Comparison of ENCODE assay signal across 8 cellular contexts in genomic region chr7:35800718-35801391, GRCh38. TPM values are rescaled to one million over a fixed set of nuclear protein-coding genes. Genes with fewer than 3 reads are reported as not detected.
DNase-seq lines count a peak whose midpoint lies in the region; ATAC-seq and TF ChIP-seq lines count a peak whose summit lies in the region.

SEPTIN7 (plus strand) TSS chr7:35801057; CDS start chr7:35801210, 153 bp downstream.

- CTCF ChIA-PET in SK-N-SH (lab: Yijun Ruan, JAX), result interaction anchor here (0.6 to 9.5 kb wide), 41 partner anchors 9 to 764 kb away, joined by 3 to 176 read pairs (median 6); partner anchors contain the start of gene HERPUD2

- no peaks in the 10 kb centered on the region for H3K27me3 ChIP-seq in SK-N-SH (ENCODE audit: insufficient read depth)
- H3K27me3 ChIP-seq in gastroesophageal sphincter, result no peaks in the 10 kb centered on the region

- peaks cover 13 to 23% of the 10 kb centered on the region in 2 experiments; a peak in 3 of 4 replicates for H3K4me1 ChIP-seq in SK-N-SH (ENCODE audit: control insufficient read depth in 1 of 2, insufficient read depth in 2 of 2, low read depth in 1 of 2, low read length in 1 of 2)
- peaks cover 0 to 49% (median 13%) of the 10 kb centered on the region in 3 donors for H3K4me1 ChIP-seq in gastroesophageal sphincter

- H3K79me2 ChIP-seq in SK-N-SH (ENCODE audit: insufficient read depth), result peaks cover 64% of the 10 kb centered on the region

- POLR2A ChIA-PET in SK-N-SH (lab: Yijun Ruan, JAX), result interaction anchor here (0.5 to 3.2 kb wide), 33 partner anchors 9 to 589 kb away, joined by 3 to 30 read pairs (median 4); partner anchors contain the start of genes ANLN and HERPUD2

- H3K27ac ChIP-seq in SK-N-SH (ENCODE audit: low read depth in 2 of 2, low read length in 1 of 2), result peak within 1 kb of the TSS; percentile 97 to 98
- peak within 1 kb of the TSS; percentile 95 to 100 (median 98) for H3K27ac ChIP-seq in gastroesophageal sphincter

- no peaks in the 10 kb centered on the region for H3K9me2 ChIP-seq in SK-N-SH

- no peaks in the 10 kb centered on the region for H3K9me3 ChIP-seq in SK-N-SH
- no peaks in the 10 kb centered on the region for H3K9me3 ChIP-seq in gastroesophageal sphincter

- peak; percentile 98 for DNase-seq in GM04504 (ENCODE audit: low read depth)
- DNase-seq in NCI-H1048 (lab: John Stamatoyannopoulos, UW), result peak; percentile 93
- DNase-seq in SK-N-SH, result peak; percentile 97
- DNase-seq in activated naive CD4-positive, alpha-beta T cell treated with anti-CD3 and anti-CD28 coated beads, Interleukin-2, amount 50 U/mL, for 16 hours, result peak; percentile 99
- peak; percentile 90 for DNase-seq in non-pigmented ciliary epithelial cell (ENCODE audit: low read depth)
- DNase-seq in superior temporal gyrus (ENCODE audit: extremely low spot score), result peak; percentile 98

- H3K36me3 ChIP-seq in SK-N-SH (replicated peaks in 1 of 2; ENCODE audit: control insufficient read depth in 1 of 2, insufficient read depth in 2 of 2, low read length in 1 of 2), result peaks cover 0 to 2% of the 10 kb centered on the region in 2 experiments
- H3K36me3 ChIP-seq in gastroesophageal sphincter, result no peaks in the 10 kb centered on the region

- WGBS in SK-N-SH (ENCODE audit: low lambda C conversion rate), result under 1% methylated on average over 48 of the region's 62 CpGs
- 0 to 1% methylated on average over 6 to 19 of the region's 62 CpGs for WGBS in gastroesophageal sphincter (ENCODE audit: low coverage in 1 of 2), 2 donors

- TF ChIP-seq EP300 in SK-N-SH (IDR thresholded peaks at IDR 0.05; ENCODE audit: borderline replicate concordance in 1 of 2, low read depth in 1 of 2, low read length in 1 of 2) (0 out of 4 replicates have a peak, but pooled peaks of 1 of the 2 experiments have one; percentile 24), gastroesophageal sphincter (IDR thresholded peaks at IDR 0.05) (no peak)

- no peak; the same call in 1 of the 2 replicates for TF ChIP-seq RAD21 in SK-N-SH (IDR thresholded peaks at IDR 0.05; ENCODE audit: low read length)

- H3F3A ChIP-seq in SK-N-SH (replicated peaks; ENCODE audit: insufficient read depth), result peaks cover 19% of the 10 kb centered on the region

- peak; percentile 77 to 79 for TF ChIP-seq POLR2A in gastroesophageal sphincter (IDR thresholded peaks at IDR 0.05)

- H3K9ac ChIP-seq in SK-N-SH, result peak within 1 kb of the TSS; percentile 91

- H2AFZ ChIP-seq in SK-N-SH (ENCODE audit: low read depth), result peak within 1 kb of the TSS; percentile 95

- ATAC-seq in HG02571 (IDR thresholded peaks at IDR 0.05; ENCODE audit: unreplicated experiment) (peak; percentile 85), gastroesophageal sphincter (peak; percentile 98)

- TF ChIP-seq CTCF in SK-N-SH (IDR thresholded peaks at IDR 0.05) (no peak), gastroesophageal sphincter (IDR thresholded peaks at IDR 0.05) (no peak)

- H3K4me3 ChIP-seq in SK-N-SH (ENCODE audit: low read depth in 2 of 2, low read length in 1 of 2), result peak within 1 kb of the TSS; percentile 94 to 99
- peak within 1 kb of the TSS; percentile 79 to 84 for H3K4me3 ChIP-seq in gastroesophageal sphincter

- H3K4me2 ChIP-seq in SK-N-SH, result peak within 1 kb of the TSS; percentile 93

- H4K20me1 ChIP-seq in SK-N-SH (ENCODE audit: insufficient read depth), result peaks cover 39% of the 10 kb centered on the region

TF ChIP-seq in SK-N-SH, 30 proteins besides CTCF, POLR2A, EP300 and RAD21 (continues in another document):
- TF ChIP-seq NRF1 (IDR thresholded peaks at IDR 0.05; ENCODE audit: low read depth, low read length), result no peak
- peak; percentile 39; the same call in 1 of the 2 replicates for TF ChIP-seq TCF12 (IDR thresholded peaks at IDR 0.05)
- TF ChIP-seq MXI1 (IDR thresholded peaks at IDR 0.05; ENCODE audit: low read depth, low read length), result peak; percentile 85
- peak; percentile 90 for TF ChIP-seq POLR2AphosphoS5 (IDR thresholded peaks at IDR 0.05; ENCODE audit: low read depth, low read length)
- peak; percentile 99 for TF ChIP-seq YY1 (IDR thresholded peaks at IDR 0.05; ENCODE audit: low read depth)
- TF ChIP-seq REST (IDR thresholded peaks at IDR 0.05; ENCODE audit: low read depth, low read length), result peak; percentile 49; the same call in 1 of the 2 replicates
- TF ChIP-seq PBX3 (IDR thresholded peaks at IDR 0.05), result peak; percentile 32
- 0 out of 2 replicates have a peak, but pooled peaks have one; percentile 12 for TF ChIP-seq FOXM1 (IDR thresholded peaks at IDR 0.05; ENCODE audit: low read depth)
- TF ChIP-seq TEAD4 (IDR thresholded peaks at IDR 0.05; ENCODE audit: borderline replicate concordance, insufficient read depth), result no peak
- peak; percentile 92 for TF ChIP-seq MAX (IDR thresholded peaks at IDR 0.05; ENCODE audit: low read depth)
- peak; percentile 96 for TF ChIP-seq SIN3A (IDR thresholded peaks at IDR 0.05; ENCODE audit: borderline replicate concordance, low read depth, low read length)
- peak; percentile 100 for TF ChIP-seq ZBTB33 (IDR thresholded peaks at IDR 0.05; ENCODE audit: borderline replicate concordance, low read depth)
- peak; percentile 91 for TF ChIP-seq TAF1 (IDR thresholded peaks at IDR 0.05; ENCODE audit: borderline replicate concordance, low read depth, low read length)
- TF ChIP-seq GABPA (IDR thresholded peaks at IDR 0.05; ENCODE audit: low read depth), result peak; percentile 66
- peak; percentile 94 for TF ChIP-seq ELF1 (IDR thresholded peaks at IDR 0.05)
- peak; percentile 99 for TF ChIP-seq CHD2 (IDR thresholded peaks at IDR 0.05; ENCODE audit: low read length, partially characterized antibody)
- 0 out of 2 replicates have a peak, but pooled peaks have one; percentile 4 for TF ChIP-seq USF1 (IDR thresholded peaks at IDR 0.05; ENCODE audit: borderline replicate concordance, low read depth)
- no peak; the same call in 1 of the 2 replicates for TF ChIP-seq FOSL2 (IDR thresholded peaks at IDR 0.05; ENCODE audit: borderline replicate concordance, low read depth)

RNA-seq across cellular contexts. Expression of gene SEPTIN7, which starts in this region (rescaled TPM):
- 119 and 171 TPM in 2 replicates for polyA plus RNA-seq in SK-N-SH (2012; rRNA removed)
- polyA plus RNA-seq in SK-N-SH (2012; cell fraction: cytosol; rRNA removed), result 202 and 288 TPM in 2 replicates
- 55.8 and 118 TPM in 2 replicates for polyA plus RNA-seq in SK-N-SH (2012; cell fraction: nucleus; rRNA removed)
- total RNA-seq in gastroesophageal sphincter, result 100 to 1,000 TPM; 267 to 536 (median 334) TPM

Comparison
In these comparisons a context has a peak if more than half of its experiments do, and no peak if none do; other contexts are left out.
1. Peak in every context shown above with its lines: DNase-seq, ATAC-seq, H3K4me3 ChIP-seq and H3K27ac ChIP-seq.